Comparison of ENCODE assay signal across 8 cellular contexts in the genomic region with DNA sequence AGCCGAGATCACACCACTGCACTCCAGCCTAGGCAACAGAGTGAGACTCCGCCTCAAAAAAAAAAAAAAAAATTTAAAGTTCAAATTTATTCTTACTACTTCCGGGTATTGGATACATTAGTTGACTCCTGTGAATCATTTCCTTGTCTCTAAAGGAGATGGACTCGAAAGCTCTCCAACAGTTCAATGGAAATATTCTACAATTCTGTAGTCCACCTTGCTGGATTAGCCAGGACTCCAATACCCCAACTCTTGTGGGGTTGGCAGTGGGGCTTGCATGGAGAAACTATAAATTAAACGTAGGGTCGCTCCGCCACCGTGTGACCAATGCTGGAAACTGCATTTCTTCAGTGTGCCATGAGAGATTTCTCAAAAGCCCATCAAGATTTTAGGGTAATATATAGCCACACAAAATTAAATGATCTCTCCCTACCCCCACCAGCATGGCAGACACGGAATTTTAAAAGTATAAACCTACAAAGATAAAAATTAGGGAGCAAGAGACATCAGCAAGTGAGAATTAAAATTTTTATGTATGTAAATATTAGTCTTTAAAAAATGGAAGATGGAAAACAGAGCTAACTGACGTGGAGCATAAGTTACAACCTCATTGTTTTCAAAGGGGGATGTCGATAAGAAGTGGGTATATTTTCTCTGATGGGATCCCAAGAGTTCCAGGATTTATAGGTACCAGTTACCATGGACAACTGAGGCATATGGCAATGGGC. TPM values are rescaled to one million over a fixed set of nuclear protein-coding genes. Genes with fewer than 3 reads are reported as not detected.
DNase-seq lines count a peak whose midpoint lies in the region; ATAC-seq, FAIRE-seq and TF ChIP-seq lines count a peak whose summit lies in the region.

No MANE protein-coding gene starts in this region.

- WGBS in A549 (ENCODE audit: missing lambda C conversion rate) = 15% methylated on average over 11 of the region's 11 CpGs
- 23% methylated on average over 11 of the region's 11 CpGs for WGBS in lung, 2 donors

- no peak for FAIRE-seq in A549 (lab: Jason Lieb, UNC)

- H3K36me3 ChIP-seq in lung (ENCODE audit: control insufficient read depth in 2 of 2, insufficient read depth in 2 of 2, low read length in 2 of 2) = no peaks in the 10 kb centered on the region

- POLR2A ChIA-PET in A549 (lab: Yijun Ruan, JAX) = no interaction called here

- ATAC-seq in A549 = peak; percentile 57 to 61; a peak in 5 of 6 replicates
- ATAC-seq in lung (ENCODE audit: insufficient read depth, low FRiP score) = no peak
- no peak for ATAC-seq in HG02884 (IDR thresholded peaks at IDR 0.05; ENCODE audit: unreplicated experiment)

- peak; percentile 98 for TF ChIP-seq CTCF in A549 (IDR thresholded peaks at IDR 0.05)
- TF ChIP-seq CTCF in GM13976 (IDR thresholded peaks at IDR 0.05; ENCODE audit: borderline replicate concordance, control extremely low read depth, extremely low read depth, insufficient read depth, missing control alignments) = peak; percentile 55
- peak; percentile 81 for TF ChIP-seq CTCF in lung (IDR thresholded peaks at IDR 0.05; ENCODE audit: control extremely low read depth, extremely low read depth)

- peak; percentile 98 to 99 for TF ChIP-seq RAD21 in A549 (conservative IDR thresholded peaks at IDR 0.05 in 1 of 2, IDR thresholded peaks at IDR 0.05 in 1 of 2)

- no peak for TF ChIP-seq EP300 in A549 (IDR thresholded peaks at IDR 0.05)

- peak; percentile 77 to 79 for DNase-seq in A549 (ENCODE audit: low read depth in 1 of 2, low spot score in 1 of 2)
- DNase-seq in GM13976 (ENCODE audit: low spot score) = peak; percentile 72
- peak; percentile 33 for DNase-seq in NCI-H345 treated with DMSO at 0.1 percent for 48 hours (lab: John Stamatoyannopoulos, UW; ENCODE audit: unreplicated experiment)
- peak; percentile 60 for DNase-seq in activated CD4-positive, alpha-beta T cell treated with anti-CD3 and anti-CD28 coated beads, Interleukin-2, amount 50 U/mL, for 1 hour
- DNase-seq in dermis microvascular lymphatic vessel endothelial cell (ENCODE audit: low read depth in 2 of 2) = peak; percentile 49 to 61
- DNase-seq in lung (ENCODE audit: low spot score) = peak; percentile 63
- peak; percentile 24 for DNase-seq in stimulated activated CD8-positive, alpha-beta memory T cell treated with anti-CD3 and anti-CD28 coated beads, Interleukin-12 subunit alpha, Interleukin-12 subunit beta, amount 100 ng/mL, for 1 hour (ENCODE audit: low read depth)

- H3K4me3 ChIP-seq in A549 (no peak overlapping the region), lung (no peak overlapping the region)

- in situ Hi-C loops in GM13976 (cut with MboI; ENCODE audit: low sequenced_read_pairs, unreplicated experiment) = loop anchor here (10.0 kb wide), 1 partner anchor 150 kb away; no protein-coding TSS in a partner anchor

- H3K4me2 ChIP-seq in A549 = peak overlapping the region; percentile 51

- CTCF ChIA-PET in A549 (lab: Yijun Ruan, JAX) = interaction anchor here (0.6 to 13.5 kb wide), 78 partner anchors 8 to 527 kb away, joined by 3 to 280 read pairs (median 4); partner anchors contain the start of genes KIF3C and RAB10

- H3K27me3 ChIP-seq in lung (ENCODE audit: control insufficient read depth, insufficient read depth) = no peaks in the 10 kb centered on the region

- no peak for TF ChIP-seq POLR2A in A549 (IDR thresholded peaks at IDR 0.05; ENCODE audit: low read length)

- peaks cover 25% of the 10 kb centered on the region for H3K4me1 ChIP-seq in A549
- H3K4me1 ChIP-seq in lung (ENCODE audit: control insufficient read depth in 2 of 2, insufficient read depth in 2 of 2, low read length in 2 of 2) = no peaks in the 10 kb centered on the region

- H3K27ac ChIP-seq in A549 = peak overlapping the region; percentile 64 to 76
- H3K27ac ChIP-seq in lung (ENCODE audit: low read depth in 1 of 2, low read length in 1 of 2) = no peak overlapping the region

- no peaks in the 10 kb centered on the region for H3K9me3 ChIP-seq in A549
- no peaks in the 10 kb centered on the region for H3K9me3 ChIP-seq in lung (ENCODE audit: control insufficient read depth in 2 of 2, insufficient read depth in 1 of 2, low read length in 1 of 2)

TF ChIP-seq in A549, 52 proteins besides CTCF, POLR2A, EP300 and RAD21:
- TF ChIP-seq CEBPB (IDR thresholded peaks at IDR 0.05) (peak in 1 of 2 experiments; percentile 28; a peak in 1 of 4 replicates), SMC3 (IDR thresholded peaks at IDR 0.05) (peak; percentile 98), GATA3 (IDR thresholded peaks at IDR 0.05; ENCODE audit: borderline replicate concordance) (no peak), FOSL2 (IDR thresholded peaks at IDR 0.05) (no peak), FOSL2 (CRISPR knock-in tag; IDR thresholded peaks at IDR 0.05) (0 out of 2 replicates have a peak, but pooled peaks have one; percentile 16)
- TF ChIP-seq, protein P1, sequence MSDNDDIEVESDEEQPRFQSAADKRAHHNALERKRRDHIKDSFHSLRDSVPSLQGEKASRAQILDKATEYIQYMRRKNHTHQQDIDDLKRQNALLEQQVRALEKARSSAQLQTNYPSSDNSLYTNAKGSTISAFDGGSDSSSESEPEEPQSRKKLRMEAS (IDR thresholded peaks at IDR 0.05) = 0 out of 2 replicates have a peak, but pooled peaks have one; percentile 32

RNA-seq across cellular contexts. Expression of gene GAREM2, which starts 27.8 kb away (rescaled TPM):
- polyA plus RNA-seq in A549 (2011; rRNA removed) (5.1 and 6.6 TPM in 2 replicates), A549 (2017; fragmentation: RNase III; extraction: RNeasy Plus Mini Kit Qiagen cat#74134 plus additional on column Dnase treatment) (4.5 to 5.9 TPM (median 5.6 TPM) in 3 replicates), lung (1 to 10 TPM in 1 of 2 donors, under 1 TPM in 1; 0.37 to 1.5 TPM)
- 5.6 and 8.6 TPM in 2 replicates for polyA plus RNA-seq in A549 (2012; cell fraction: cytosol; rRNA removed)
- 11.2 and 11.9 TPM in 2 replicates for polyA plus RNA-seq in A549 (2012; cell fraction: nucleus; rRNA removed)
- 10.2 and 10.4 TPM in 2 replicates for polyA minus RNA-seq in A549 (2011; rRNA and poly(A)+ RNA removed)
- total RNA-seq in dermis microvascular lymphatic vessel endothelial cell (0.13 and 0.51 TPM in 2 replicates), lung (1 to 10 TPM; 1.2 to 2.8 TPM)

Comparison
In these comparisons a context has a peak if more than half of its experiments do, and no peak if none do; other contexts are left out.
1. ATAC-seq: peak in A549 (2 of 2); none in lung (single experiment) and HG02884 (single experiment).
2. DNase-seq: peak in every context shown above with its lines; median percentile 78 in A549; 72 in GM13976; 63 in lung; 60 in activated CD4-positive, alpha-beta T cell treated with anti-CD3 and anti-CD28 coated beads, Interleukin-2, amount 50 U/mL, for 1 hour; 55 in dermis microvascular lymphatic vessel endothelial cell; 33 in NCI-H345 treated with DMSO at 0.1 percent for 48 hours; 24 in stimulated activated CD8-positive, alpha-beta memory T cell treated with anti-CD3 and anti-CD28 coated beads, Interleukin-12 subunit alpha, Interleukin-12 subunit beta, amount 100 ng/mL, for 1 hour.
3. H3K27ac ChIP-seq: peak in A549 (2 of 2); none in lung (0 of 2).
4. Peak in every context shown above with its lines, with median percentiles within 50 percentile points of each other: CTCF ChIP-seq.